Comparison of ENCODE assay signal across 11 cellular contexts in the genomic region with DNA sequence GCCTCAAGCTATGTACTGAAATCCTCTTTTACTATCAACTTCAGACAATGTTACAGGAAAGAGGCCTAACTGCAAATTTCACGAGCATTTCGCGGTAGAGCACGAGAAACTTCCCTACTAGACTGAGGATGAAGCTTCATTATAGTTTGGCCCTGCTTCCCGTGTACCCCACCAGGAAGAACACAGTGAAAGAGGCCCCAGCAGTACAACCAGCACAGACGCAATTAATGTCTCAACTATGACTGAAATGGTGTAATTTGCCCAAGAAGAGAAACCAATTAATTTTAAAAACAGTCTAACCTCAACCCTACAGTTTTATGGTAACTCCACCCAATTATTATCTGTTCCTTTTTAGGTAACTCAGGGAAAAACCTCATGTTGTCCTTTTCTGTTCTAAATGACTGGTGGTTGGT. TPM values are rescaled to one million over a fixed set of nuclear protein-coding genes. Genes with fewer than 3 reads are reported as not detected.
DNase-seq lines count a peak whose midpoint lies in the region; ATAC-seq, FAIRE-seq and TF ChIP-seq lines count a peak whose summit lies in the region.
"Had no signal": no experiment of that assay in that cellular context is flagged by ENCODE, and none has a peak within 500 bp of the region (broad histone marks: within the 10 kb centered on the region; RNA-seq: fewer than 3 reads in every experiment).

No MANE protein-coding gene starts in this region.

- H3K9me3 ChIP-seq in prostate gland = no peaks in the 10 kb centered on the region

- H3K9me3 Mint-ChIP-seq in activated naive CD8-positive, alpha-beta T cell treated with anti-CD3 and anti-CD28 coated beads, Interleukin-2, amount 50 U/mL, for 24 hours = no peaks in the 10 kb centered on the region

- FAIRE-seq in GM12892 (lab: Jason Lieb, UNC) = peak; percentile 57
- FAIRE-seq: endothelial cell of umbilical vein had no signal

- H3K4me3 ChIP-seq in prostate gland = no peak overlapping the region

- H3K4me1 Mint-ChIP-seq in activated naive CD8-positive, alpha-beta T cell treated with anti-CD3 and anti-CD28 coated beads, Interleukin-2, amount 50 U/mL, for 24 hours = peaks cover 75% of the 10 kb centered on the region

- TF ChIP-seq POLR2A in GM12892 (IDR thresholded peaks at IDR 0.05; ENCODE audit: low read depth, low read length) (0 out of 2 replicates have a peak, but pooled peaks have one; percentile 10), prostate gland (IDR thresholded peaks at IDR 0.05) (no peak)

- peaks cover 29% of the 10 kb centered on the region for H3K4me1 ChIP-seq in prostate gland (replicated peaks)

- DNase-seq in GM12892 (ENCODE audit: insufficient read length) (no peak), MV-4-11 (lab: John Stamatoyannopoulos, UW) (peak; percentile 67), prostate gland (ENCODE audit: low spot score) (no peak)
- DNase-seq in activated naive CD8-positive, alpha-beta T cell treated with anti-CD3 and anti-CD28 coated beads, Interleukin-2, amount 50 U/mL, for 24 hours = no peak
- DNase-seq: DMS153, NCI-H1436 had no signal

- peaks cover 42% of the 10 kb centered on the region for H3K36me3 Mint-ChIP-seq in activated naive CD8-positive, alpha-beta T cell treated with anti-CD3 and anti-CD28 coated beads, Interleukin-2, amount 50 U/mL, for 24 hours (ENCODE audit: low read depth)

- H3K36me3 ChIP-seq in prostate gland = peaks cover 0 to 4% of the 10 kb centered on the region in 2 donors

- H3K27ac Mint-ChIP-seq in activated naive CD8-positive, alpha-beta T cell treated with anti-CD3 and anti-CD28 coated beads, Interleukin-2, amount 50 U/mL, for 24 hours = peak overlapping the region; percentile 78

- intact Hi-C loops in prostate gland (cut with DNase I) = loop anchor here (5.0 kb wide), 1 partner anchor 52 kb away; no protein-coding TSS in a partner anchor

- no peaks in the 10 kb centered on the region for H3K27me3 Mint-ChIP-seq in activated naive CD8-positive, alpha-beta T cell treated with anti-CD3 and anti-CD28 coated beads, Interleukin-2, amount 50 U/mL, for 24 hours

- 35% methylated on average over 6 of the region's 6 CpGs for WGBS in prostate gland

- ATAC-seq in activated naive CD8-positive, alpha-beta T cell treated with anti-CD3 and anti-CD28 coated beads, Interleukin-2, amount 50 U/mL, for 24 hours = no peak
- no peak for ATAC-seq in HG03442 (IDR thresholded peaks at IDR 0.05; ENCODE audit: unreplicated experiment)
- no peak for ATAC-seq in HG03571 (IDR thresholded peaks at IDR 0.05; ENCODE audit: unreplicated experiment)
- ATAC-seq in HG03521 (IDR thresholded peaks at IDR 0.05; ENCODE audit: unreplicated experiment) = no peak
- ATAC-seq in HG02973 (IDR thresholded peaks at IDR 0.05; ENCODE audit: unreplicated experiment) = no peak

- TF ChIP-seq CTCF in prostate gland (IDR thresholded peaks at IDR 0.05) = no peak

- no peaks in the 10 kb centered on the region for H3K27me3 ChIP-seq in prostate gland (replicated peaks; ENCODE audit: insufficient read depth)

- peak overlapping the region; percentile 30 to 32 for H3K27ac ChIP-seq in prostate gland

- peak overlapping the region; percentile 55 for H3K4me3 Mint-ChIP-seq in activated naive CD8-positive, alpha-beta T cell treated with anti-CD3 and anti-CD28 coated beads, Interleukin-2, amount 50 U/mL, for 24 hours

RNA-seq across cellular contexts. Expression of a gene that starts 12.1 kb away (rescaled TPM):
- 11.2 TPM for polyA plus RNA-seq in GM12892 (2012; ENCODE audit: missing spikeins)
- total RNA-seq in prostate gland = 10 to 100 TPM; 30.4 to 46.4 TPM

RNA-seq across cellular contexts. Expression of a gene that starts 37.6 kb away (rescaled TPM):
- polyA plus RNA-seq in GM12892 (2012; ENCODE audit: missing spikeins) = 30.5 TPM
- 100 to 1,000 TPM in 1 of 2 donors, 10 to 100 TPM in 1; 66.9 to 100 TPM for total RNA-seq in prostate gland

RNA-seq across cellular contexts. Expression of a gene that starts 55.3 kb away (rescaled TPM):
- 119 TPM for polyA plus RNA-seq in GM12892 (2012; ENCODE audit: missing spikeins)
- 10 to 100 TPM; 23.6 to 55.3 TPM for total RNA-seq in prostate gland
